ENCODE assay signal across 17 cellular contexts in the genomic region with DNA sequence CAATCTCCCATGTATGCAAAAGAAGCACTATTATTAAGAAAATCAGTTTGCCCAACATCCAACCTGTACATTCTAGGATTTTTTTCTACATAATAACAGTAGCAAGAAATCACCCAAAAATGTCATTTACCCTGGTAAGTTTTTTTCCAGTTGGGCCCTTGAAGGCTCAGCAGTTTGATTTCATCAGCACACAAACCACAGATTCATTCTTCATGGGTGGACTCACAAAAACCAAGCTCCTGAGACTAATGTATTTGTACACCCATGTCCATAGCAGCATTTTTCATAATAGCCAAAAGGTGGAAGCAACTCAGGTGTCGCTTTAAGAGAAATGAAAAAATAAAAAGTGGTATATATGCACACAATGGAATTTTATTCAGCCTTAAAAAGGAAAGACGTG.
"Had no signal": no experiment of that assay in that cellular context is flagged by ENCODE, and none has a peak within 500 bp of the region (broad histone marks: within the 10 kb centered on the region; RNA-seq: fewer than 3 reads in every experiment).

No MANE protein-coding gene starts in this region.

- ATAC-seq: activated CD8-positive, alpha-beta T cell treated with anti-CD3 and anti-CD28 coated beads, Interleukin-2, amount 10 ng/mL, durations not matched to agents 7 days and 5 days; activated naive CD4-positive, alpha-beta T cell treated with anti-CD3 and anti-CD28 coated beads, Interleukin-2, amount 50 U/mL, for 72 hours; foreskin keratinocyte; stimulated activated memory B cell treated with anti-CD40 and anti-IgM and Interleukin-4, amounts not matched to agents 10 μg/mL and 1 μg/mL and 100 μg/mL, for 72 hours; WTC11 had no signal

- H3K36me3 ChIP-seq: breast epithelium, thyroid gland had no signal

- H3K27me3 ChIP-seq: breast epithelium, foreskin keratinocyte, thyroid gland had no signal

- DNase-seq: activated CD4-positive, alpha-beta T cell treated with anti-CD3 and anti-CD28 coated beads for 4 hours; activated CD8-positive, alpha-beta memory T cell treated with anti-CD3 and anti-CD28 coated beads, Interleukin-2, amount 50 U/mL, for 4 hours; activated CD8-positive, alpha-beta T cell treated with anti-CD3 and anti-CD28 coated beads, Interleukin-2, amount 10 ng/mL, durations not matched to agents 7 days and 5 days; activated gamma-delta T cell; activated T-cell treated with anti-CD3 and anti-CD28 coated beads, Interleukin-2, amount 50 U/mL, for 48 hours; amygdala; foreskin keratinocyte; head of caudate nucleus; nucleus accumbens; posterior cingulate gyrus; stimulated activated CD4-positive, alpha-beta T cell treated with anti-CD3 and anti-CD28 coated beads, Interleukin-2, amount 100 ng/mL, for 48 hours; T-helper 2 cell; thyroid gland had no signal

- H3K4me3 ChIP-seq: breast epithelium, thyroid gland had no signal

- H3K4me1 ChIP-seq: breast epithelium, foreskin keratinocyte, thyroid gland had no signal

- H3K9me3 ChIP-seq: thyroid gland had no signal

- H3K27ac ChIP-seq: breast epithelium, foreskin keratinocyte, thyroid gland had no signal
